ENCODE assay signal across 8 cellular contexts in genomic region chr1:10471411-10472219, GRCh38. TPM values are rescaled to one million over a fixed set of nuclear protein-coding genes. Genes with fewer than 3 reads are reported as not detected.
DNase-seq lines count a peak whose midpoint lies in the region; ATAC-seq, FAIRE-seq and TF ChIP-seq lines count a peak whose summit lies in the region.

No MANE protein-coding gene starts in this region.

- CTCF ChIA-PET in K562 (lab: Yijun Ruan, JAX; ENCODE audit: low intra/inter-chr PET ratio), result no interaction called here

- H4K20me1 ChIP-seq in KMS-11 (ENCODE audit: insufficient read depth), result no peaks in the 10 kb centered on the region
- no peaks in the 10 kb centered on the region for H4K20me1 ChIP-seq in K562 (replicated peaks; ENCODE audit: control insufficient read depth, insufficient read depth, low read length)

- H3K4me3 ChIP-seq in GM08714 (ENCODE audit: low read length) (peak overlapping the region; percentile 85), KMS-11 (IDR thresholded peaks at IDR 0.05; ENCODE audit: insufficient read depth, low read depth, low read length) (peak overlapping the region; percentile 97), K562 (peak overlapping the region; percentile 59), lower leg skin (ENCODE audit: low read depth, poor library complexity, severe bottlenecking) (peak overlapping the region; percentile 61), transverse colon (peak overlapping the region; percentile 64 to 88 (median 68))

- H3K27ac ChIP-seq in KMS-11 (peak overlapping the region; percentile 27; the same call in 1 of the 2 replicates), K562 (ENCODE audit: extremely low read depth, low read depth, low read length) (peak overlapping the region; percentile 90), transverse colon (peak overlapping the region; percentile 71 to 84 (median 80))

- peaks cover 34% of the 10 kb centered on the region for H3K4me1 ChIP-seq in KMS-11 (ENCODE audit: low read depth, poor library complexity, severe bottlenecking)
- H3K4me1 ChIP-seq in K562 (replicated peaks in 1 of 2; ENCODE audit: control insufficient read depth in 2 of 2, insufficient read depth in 2 of 2, low read length in 2 of 2), result peaks cover 22 to 26% of the 10 kb centered on the region in 2 experiments; a peak in 4 of 5 replicates
- peaks cover 11 to 33% (median 27%) of the 10 kb centered on the region in 4 donors for H3K4me1 ChIP-seq in transverse colon

- WGBS in K562 (ENCODE audit: insufficient coverage, low coverage, missing lambda C conversion rate), result under 1% methylated on average over 23 of the region's 23 CpGs
- 7 to 10% methylated on average over 23 of the region's 23 CpGs for WGBS in lower leg skin, 2 donors
- WGBS in transverse colon (ENCODE audit: low coverage in 1 of 2), 2 donors, result 10 to 80% methylated on average over 1 to 23 of the region's 23 CpGs

- ATAC-seq in K562, result no peak

- peaks cover 21% of the 10 kb centered on the region; the same call in 1 of the 2 replicates for H3K79me2 ChIP-seq in KMS-11 (ENCODE audit: insufficient read depth, low read depth)
- peaks cover 40% of the 10 kb centered on the region for H3K79me2 ChIP-seq in K562 (ENCODE audit: control insufficient read depth, insufficient read depth, low read length)

- TF ChIP-seq CTCF in KMS-11 (conservative IDR thresholded peaks at IDR 0.05; ENCODE audit: low read depth, low read length), result no peak
- TF ChIP-seq CTCF in K562 (IDR thresholded peaks at IDR 0.05 in 2 of 3, conservative IDR thresholded peaks at IDR 0.05 in 1 of 3; ENCODE audit: insufficient read depth in 2 of 3, low read depth in 1 of 3, low read length in 3 of 3), result no peak
- TF ChIP-seq CTCF in lower leg skin (IDR thresholded peaks at IDR 0.05), result no peak
- no peak for TF ChIP-seq CTCF in transverse colon (IDR thresholded peaks at IDR 0.05)

- peak overlapping the region; percentile 90 for H3K4me2 ChIP-seq in KMS-11
- peak overlapping the region; percentile 91 for H3K4me2 ChIP-seq in K562 (ENCODE audit: insufficient read depth, low read length)

- H3K36me3 ChIP-seq in KMS-11 (ENCODE audit: insufficient read depth), result peaks cover 2% of the 10 kb centered on the region; the same call in 1 of the 2 replicates
- H3K36me3 ChIP-seq in K562 (ENCODE audit: control insufficient read depth, insufficient read depth, low read length), result peaks cover 40% of the 10 kb centered on the region
- peaks cover 0 to 16% (median 6%) of the 10 kb centered on the region in 4 donors for H3K36me3 ChIP-seq in transverse colon

- intact Hi-C loops in K562 (cut with micrococcal nuclease), result loop anchor here (5.0 kb wide), 1 partner anchor 94 kb away; no protein-coding TSS in a partner anchor
- intact Hi-C loops in lower leg skin (cut with DNase I; ENCODE audit: low total_unique reads), result no loop called here
- intact Hi-C loops in transverse colon (cut with DNase I; ENCODE audit: low total_unique reads), result loop anchor here (10.0 kb wide), 1 partner anchor 1823 kb away; no protein-coding TSS in a partner anchor

- TF ChIP-seq RAD21 in K562 (CRISPR knock-in tag; conservative IDR thresholded peaks at IDR 0.05 in 1 of 2, IDR thresholded peaks at IDR 0.05 in 1 of 2), result no peak

- in situ Hi-C loops in K562 (cut with MboI) (no loop called here), transverse colon (cut with MboI; ENCODE audit: low pct_ligation_motif_present in 1 of 4, low pct_unique_long_range_greater_than_20kb in 1 of 4, low sequenced_read_pairs in 3 of 4) (no loop called here)

- BruUV-seq in K562 (replicated peaks; lab: Mats Ljungman, UMichigan), result TSS peak; percentile 75

- peak in 2 of 4 experiments; percentile 27 to 47 for DNase-seq in K562 (ENCODE audit: extremely low read depth in 1 of 4, low spot score in 3 of 4)
- no peak for DNase-seq in lower leg skin (ENCODE audit: low spot score in 2 of 2)
- DNase-seq in transverse colon, result no peak
- no peak for DNase-seq in DMS153 treated with DMSO at 0.1 percent for 48 hours (lab: John Stamatoyannopoulos, UW; ENCODE audit: unreplicated experiment)
- DNase-seq in NCI-H345 (lab: John Stamatoyannopoulos, UW), result no peak
- DNase-seq in NCI-H1417 (lab: John Stamatoyannopoulos, UW), result no peak

- POLR2A ChIA-PET in K562 (lab: Yijun Ruan, JAX), result interaction anchor here (0.7 to 2.1 kb wide), 7 partner anchors 10 to 38 kb away, joined by 3 to 9 read pairs (median 5); no protein-coding TSS in a partner anchor

- peak overlapping the region; percentile 95 for H2AFZ ChIP-seq in KMS-11 (ENCODE audit: low read depth)
- peak overlapping the region; percentile 84 for H2AFZ ChIP-seq in K562 (ENCODE audit: low read depth, low read length)

- H3K9me1 ChIP-seq in K562 (ENCODE audit: control insufficient read depth, insufficient read depth, low read length), result no peaks in the 10 kb centered on the region

- H3K27me3 ChIP-seq in KMS-11 (ENCODE audit: insufficient read depth, low read depth), result no peaks in the 10 kb centered on the region
- no peaks in the 10 kb centered on the region for H3K27me3 ChIP-seq in K562 (ENCODE audit: control insufficient read depth in 2 of 2, insufficient read depth in 2 of 2, low read length in 2 of 2)
- no peaks in the 10 kb centered on the region for H3K27me3 ChIP-seq in transverse colon

- TF ChIP-seq POLR2A in K562 (conservative IDR thresholded peaks at IDR 0.05), result no peak
- TF ChIP-seq POLR2A in lower leg skin (IDR thresholded peaks at IDR 0.05), result no peak
- no peak for TF ChIP-seq POLR2A in transverse colon (IDR thresholded peaks at IDR 0.05)

- H3K9me3 ChIP-seq in K562 (replicated peaks; ENCODE audit: control insufficient read depth, insufficient read depth, low read depth, low read length), result no peaks in the 10 kb centered on the region
- no peaks in the 10 kb centered on the region for H3K9me3 ChIP-seq in transverse colon

- TF ChIP-seq EP300 in K562 (IDR thresholded peaks at IDR 0.05; ENCODE audit: low read length) (no peak), transverse colon (IDR thresholded peaks at IDR 0.05; ENCODE audit: low read depth) (no peak)

- H3K9ac ChIP-seq in KMS-11, result peak overlapping the region; percentile 71
- peak overlapping the region; percentile 82 to 98 for H3K9ac ChIP-seq in K562 (ENCODE audit: insufficient read depth in 1 of 2, low read depth in 2 of 2, low read length in 2 of 2)

- FAIRE-seq in K562 (lab: Jason Lieb, UNC), result no peak

RNA-seq across cellular contexts. Expression of gene DFFA, which starts 0.7 kb away (rescaled TPM):
- 54.1 and 71.5 TPM in 2 replicates for total RNA-seq in K562 (2011; cell fraction: chromatin; rRNA removed; ENCODE audit: low replicate concordance)
- 37.0 and 45.7 TPM in 2 replicates for total RNA-seq in K562 (2011; cell fraction: nucleolus; rRNA removed)
- total RNA-seq in K562 (2011; cell fraction: nucleoplasm; rRNA removed), result 49.3 and 71.1 TPM in 2 replicates
- total RNA-seq in K562 (2014; rRNA removed) (47.0 and 62.9 TPM in 2 replicates), K562 (2014; rRNA removed; fragmentation: Illumina TruSeq; extraction: Trizol) (66.5 and 67.3 TPM in 2 replicates), K562 (2015; rRNA removed; fragmentation: Illumina TruSeq; extraction: Trizol) (64.2 and 65.3 TPM in 2 replicates), K562 (2021) (74.8 and 78.9 TPM in 2 replicates), lower leg skin (10 to 100 TPM; 14.1 to 20.9 (median 18.0) TPM), transverse colon (10 to 100 TPM in 3 of 4 donors, 1 to 10 TPM in 1; 7.5 to 31.6 (median 17.1) TPM)
- polyA plus RNA-seq in K562 (2011; rRNA removed) (47.1 and 57.7 TPM in 2 replicates), K562 (2014; fragmentation: Illumina TruSeq; extraction: Trizol) (53.3 and 54.9 TPM in 2 replicates), K562 (2014; fragmentation: Nextera tagmentation; extraction: Ambion mirVana) (10 to 100 TPM; 59.2 to 71.7 TPM), K562 (2014; rRNA removed) (39.6 and 44.4 TPM in 2 replicates)
- polyA plus RNA-seq in K562 (2011; cell fraction: cytosol; rRNA removed), result 36.0 and 40.4 TPM in 2 replicates
- 17.7 and 20.4 TPM in 2 replicates for polyA plus RNA-seq in K562 (2011; cell fraction: nucleus; rRNA removed)
- 29.9 and 45.7 TPM in 2 replicates for polyA plus RNA-seq in K562 (2012)
- polyA minus RNA-seq in K562 (2011; rRNA and poly(A)+ RNA removed), result 78.7 and 100.0 TPM in 2 replicates
- polyA minus RNA-seq in K562 (2011; cell fraction: cytosol; rRNA and poly(A)+ RNA removed), result 29.8 and 30.1 TPM in 2 replicates
- 7.7 and 12.9 TPM in 2 replicates for polyA minus RNA-seq in K562 (2011; cell fraction: nucleus; rRNA and poly(A)+ RNA removed)

RNA-seq across cellular contexts. Expression of gene PEX14, which starts 3.1 kb away (rescaled TPM):
- 22.7 and 32.6 TPM in 2 replicates for total RNA-seq in K562 (2011; cell fraction: chromatin; rRNA removed; ENCODE audit: low replicate concordance)
- total RNA-seq in K562 (2011; cell fraction: nucleolus; rRNA removed), result 32.9 and 41.0 TPM in 2 replicates
- total RNA-seq in K562 (2011; cell fraction: nucleoplasm; rRNA removed), result 27.9 and 28.1 TPM in 2 replicates
- total RNA-seq in K562 (2014; rRNA removed), result 25.7 and 39.1 TPM in 2 replicates
- 11.6 and 12.8 TPM in 2 replicates for total RNA-seq in K562 (2014; rRNA removed; fragmentation: Illumina TruSeq; extraction: Trizol)
- total RNA-seq in K562 (2015; rRNA removed; fragmentation: Illumina TruSeq; extraction: Trizol), result 20.2 and 22.7 TPM in 2 replicates
- 45.7 and 47.5 TPM in 2 replicates for total RNA-seq in K562 (2021)
- polyA plus RNA-seq in K562 (2011; rRNA removed), result 8.0 and 19.6 TPM in 2 replicates
- polyA plus RNA-seq in K562 (2011; cell fraction: cytosol; rRNA removed), result 11.8 and 15.9 TPM in 2 replicates
- 22.9 and 28.2 TPM in 2 replicates for polyA plus RNA-seq in K562 (2011; cell fraction: nucleus; rRNA removed)
- 37.1 and 37.2 TPM in 2 replicates for polyA plus RNA-seq in K562 (2012)
- 30.2 and 31.2 TPM in 2 replicates for polyA plus RNA-seq in K562 (2014; fragmentation: Illumina TruSeq; extraction: Trizol)
- 1 to 10 TPM; 2.6 to 2.9 TPM for polyA plus RNA-seq in K562 (2014; fragmentation: Nextera tagmentation; extraction: Ambion mirVana)
- 25.5 and 27.2 TPM in 2 replicates for polyA plus RNA-seq in K562 (2014; rRNA removed)
- 6.4 and 7.4 TPM in 2 replicates for polyA minus RNA-seq in K562 (2011; rRNA and poly(A)+ RNA removed)
- 11.3 and 18.9 TPM in 2 replicates for polyA minus RNA-seq in K562 (2011; cell fraction: cytosol; rRNA and poly(A)+ RNA removed)
- 12.4 and 16.8 TPM in 2 replicates for polyA minus RNA-seq in K562 (2011; cell fraction: nucleus; rRNA and poly(A)+ RNA removed)
- total RNA-seq in lower leg skin, result 10 to 100 TPM; 14.1 to 22.8 (median 18.9) TPM
- total RNA-seq in transverse colon, result 10 to 100 TPM in 3 of 4 donors, 1 to 10 TPM in 1; 2.4 to 16.5 (median 12.6) TPM

RNA-seq across cellular contexts. Expression of gene CORT, which starts 21.8 kb away (rescaled TPM):
- total RNA-seq in K562 (2011; cell fraction: chromatin; rRNA removed; ENCODE audit: low replicate concordance), result 0.51 and 1.1 TPM in 2 replicates
- 0.53 and 1.0 TPM in 2 replicates for total RNA-seq in K562 (2011; cell fraction: nucleolus; rRNA removed)
- total RNA-seq in K562 (2011; cell fraction: nucleoplasm; rRNA removed), result 1.0 and 1.3 TPM in 2 replicates
- total RNA-seq in K562 (2014; rRNA removed) (0.29 TPM in 1 of 2 replicates, not detected in the other), K562 (2014; rRNA removed; fragmentation: Illumina TruSeq; extraction: Trizol) (0.11 and 0.19 TPM in 2 replicates), K562 (2015; rRNA removed; fragmentation: Illumina TruSeq; extraction: Trizol) (0.34 and 0.54 TPM in 2 replicates), K562 (2021) (0.51 TPM in 1 of 2 replicates, not detected in the other), lower leg skin (not detected), transverse colon (1 to 10 TPM in 3 of 4 donors, not detected in 1; 1.1 to 6.4 (median 2.6) TPM)
- polyA plus RNA-seq in K562 (2011; rRNA removed) (not detected in 2 replicates), K562 (2014; fragmentation: Illumina TruSeq; extraction: Trizol) (0.15 TPM in 2 replicates), K562 (2014; fragmentation: Nextera tagmentation; extraction: Ambion mirVana) (not detected), K562 (2014; rRNA removed) (0.08 TPM in 1 of 2 replicates, not detected in the other)
- polyA plus RNA-seq in K562 (2011; cell fraction: cytosol; rRNA removed), result not detected in 2 replicates
- polyA plus RNA-seq in K562 (2011; cell fraction: nucleus; rRNA removed), result 0.37 TPM in 1 of 2 replicates, not detected in the other
- polyA plus RNA-seq in K562 (2012), result 0.16 and 0.42 TPM in 2 replicates
- not detected in 2 replicates for polyA minus RNA-seq in K562 (2011; rRNA and poly(A)+ RNA removed)
- polyA minus RNA-seq in K562 (2011; cell fraction: cytosol; rRNA and poly(A)+ RNA removed), result not detected in 2 replicates
- not detected in 2 replicates for polyA minus RNA-seq in K562 (2011; cell fraction: nucleus; rRNA and poly(A)+ RNA removed)

RNA-seq across cellular contexts. Expression of gene CENPS, which starts 41.4 kb away (rescaled TPM):
- 7.7 and 8.5 TPM in 2 replicates for total RNA-seq in K562 (2011; cell fraction: chromatin; rRNA removed; ENCODE audit: low replicate concordance)
- 5.1 and 5.8 TPM in 2 replicates for total RNA-seq in K562 (2011; cell fraction: nucleolus; rRNA removed)
- 6.0 and 8.2 TPM in 2 replicates for total RNA-seq in K562 (2011; cell fraction: nucleoplasm; rRNA removed)
- 21.7 and 24.0 TPM in 2 replicates for total RNA-seq in K562 (2014; rRNA removed)
- 31.8 and 33.4 TPM in 2 replicates for total RNA-seq in K562 (2014; rRNA removed; fragmentation: Illumina TruSeq; extraction: Trizol)
- 26.7 and 31.3 TPM in 2 replicates for total RNA-seq in K562 (2015; rRNA removed; fragmentation: Illumina TruSeq; extraction: Trizol)
- 27.1 and 28.9 TPM in 2 replicates for total RNA-seq in K562 (2021)
- 12.6 and 14.0 TPM in 2 replicates for polyA plus RNA-seq in K562 (2011; rRNA removed)
- polyA plus RNA-seq in K562 (2011; cell fraction: cytosol; rRNA removed), result 9.0 and 12.0 TPM in 2 replicates
- 4.9 and 6.3 TPM in 2 replicates for polyA plus RNA-seq in K562 (2011; cell fraction: nucleus; rRNA removed)
- 29.5 and 36.6 TPM in 2 replicates for polyA plus RNA-seq in K562 (2012)
- 26.0 and 26.3 TPM in 2 replicates for polyA plus RNA-seq in K562 (2014; fragmentation: Illumina TruSeq; extraction: Trizol)
- polyA plus RNA-seq in K562 (2014; fragmentation: Nextera tagmentation; extraction: Ambion mirVana), result 10 to 100 TPM; 10.2 to 16.4 TPM
- polyA plus RNA-seq in K562 (2014; rRNA removed), result 20.5 and 36.0 TPM in 2 replicates
- polyA minus RNA-seq in K562 (2011; rRNA and poly(A)+ RNA removed), result 4.9 and 5.4 TPM in 2 replicates
- polyA minus RNA-seq in K562 (2011; cell fraction: cytosol; rRNA and poly(A)+ RNA removed), result 2.4 and 4.5 TPM in 2 replicates
- polyA minus RNA-seq in K562 (2011; cell fraction: nucleus; rRNA and poly(A)+ RNA removed), result 3.0 and 6.7 TPM in 2 replicates
- 1 to 10 TPM in 2 of 4 donors, under 1 TPM in 2; 0.42 to 1.8 (median 0.97) TPM for total RNA-seq in lower leg skin
- total RNA-seq in transverse colon, result 1 to 10 TPM in 2 of 4 donors, not detected in 2; 6.8 to 8.2 TPM

Comparison
In these comparisons a context has a peak if more than half of its experiments do, and no peak if none do; other contexts are left out.
1. H3K27ac ChIP-seq: peak in every context shown above with its lines; median percentile 90 in K562; 80 in transverse colon; 27 in KMS-11.